In genomic region chr5:120150770-120151169, GRCh38 we compare ENCODE assay signal across 12 cellular contexts.
"Had no signal": no experiment of that assay in that cellular context is flagged by ENCODE, and none has a peak within 500 bp of the region (broad histone marks: within the 10 kb centered on the region; RNA-seq: fewer than 3 reads in every experiment).

No MANE protein-coding gene starts in this region.

- H3K4me3 ChIP-seq: dorsolateral prefrontal cortex, lower lobe of right lung, pancreas, right lobe of liver, thoracic aorta, tibial nerve, upper lobe of left lung had no signal

- H3K27me3 ChIP-seq: dorsolateral prefrontal cortex, pancreas, right lobe of liver, tibial nerve, upper lobe of left lung had no signal

- H3K4me1 ChIP-seq: lower lobe of right lung, pancreas, right lobe of liver, tibial nerve, upper lobe of left lung had no signal

- ATAC-seq: left ventricle myocardium superior; lower lobe of right lung; natural killer cell; pancreas; right lobe of liver; stimulated activated naive B cell treated with anti-CD40 and anti-IgM and Interleukin-4, amounts not matched to agents 10 μg/mL and 1 μg/mL and 100 μg/mL, for 72 hours had no signal

- H3K9me3 ChIP-seq: lower lobe of right lung, pancreas, right lobe of liver, thoracic aorta, upper lobe of left lung had no signal

- H3K36me3 ChIP-seq: lower lobe of right lung, pancreas, right lobe of liver, thoracic aorta, tibial nerve, upper lobe of left lung had no signal

- DNase-seq: dorsolateral prefrontal cortex; effector CD4-positive, alpha-beta T cell; left ventricle myocardium superior; lower lobe of right lung; natural killer cell; occipital lobe; pancreas; right lobe of liver; stimulated activated naive B cell treated with anti-CD40 and anti-IgM and Interleukin-4, amounts not matched to agents 10 μg/mL and 1 μg/mL and 100 μg/mL, for 72 hours; upper lobe of left lung had no signal

- H3K27ac ChIP-seq: dorsolateral prefrontal cortex, lower lobe of right lung, pancreas, right lobe of liver, thoracic aorta, tibial nerve, upper lobe of left lung had no signal
